35 cellular contexts compared by ENCODE assay signal in the genomic region with DNA sequence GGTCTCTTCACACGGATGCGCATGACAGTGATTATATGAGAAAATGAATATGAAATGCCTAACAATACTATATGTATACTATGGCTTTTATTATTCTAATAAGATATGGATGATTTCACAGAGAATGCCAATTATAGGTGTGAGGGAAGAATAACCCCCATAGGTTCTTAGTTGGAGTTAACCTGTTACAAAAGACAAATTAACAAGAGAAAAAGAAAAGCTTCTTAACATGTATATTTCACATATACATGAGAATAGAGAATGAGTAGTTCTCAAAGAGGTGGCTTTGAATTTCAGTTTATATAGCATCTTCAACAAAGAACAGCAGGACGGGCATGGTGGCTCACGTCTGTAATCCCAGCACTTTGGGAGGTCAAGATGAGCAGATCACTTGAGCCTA. TPM values are rescaled to one million over a fixed set of nuclear protein-coding genes. Genes with fewer than 3 reads are reported as not detected.
"Had no signal": no experiment of that assay in that cellular context is flagged by ENCODE, and none has a peak within 500 bp of the region (broad histone marks: within the 10 kb centered on the region; RNA-seq: fewer than 3 reads in every experiment).

No MANE protein-coding gene starts in this region.

- H3K9me3 Mint-ChIP-seq: naive thymus-derived CD4-positive, alpha-beta T cell had no signal

- H3K4me1 Mint-ChIP-seq: nephron had no signal

- H3K4me3 ChIP-seq: colonic mucosa, gastrocnemius medialis, lung, prostate gland, right atrium auricular region, smooth muscle cell, stomach, thyroid gland had no signal

- H3K4me3 Mint-ChIP-seq: dendritic cell treated with granulocyte-macrophage colony-stimulating factor and Interleukin-4, amounts not matched to agents 40 ng/mL and 50 ng/mL, for 4 days; endodermal cell; naive thymus-derived CD4-positive, alpha-beta T cell; nephron; type B pancreatic cell had no signal

- H3K36me3 ChIP-seq: colonic mucosa, gastrocnemius medialis, prostate gland, right atrium auricular region, stomach, thyroid gland had no signal

- H3K4me1 ChIP-seq: colonic mucosa, gastrocnemius medialis, prostate gland, right atrium auricular region, thyroid gland had no signal

- ATAC-seq: esophagus mucosa; gastrocnemius medialis; left lobe of liver; naive thymus-derived CD4-positive, alpha-beta T cell; sciatic nerve had no signal

- H3K27me3 ChIP-seq: gastrocnemius medialis, right atrium auricular region, thyroid gland had no signal

- DNase-seq: colonic mucosa; effector CD8-positive, alpha-beta T cell; endodermal cell; foreskin fibroblast; gastrocnemius medialis; head of caudate nucleus; kidney; mesenchymal stem cell; midbrain; naive thymus-derived CD4-positive, alpha-beta T cell; nucleus accumbens; stimulated activated CD4-positive, alpha-beta T cell treated with anti-CD3 and anti-CD28 coated beads, Interleukin-12 subunit alpha, Interleukin-12 subunit beta, amount 100 ng/mL, for 4 hours; stimulated activated CD4-positive, alpha-beta T cell treated with anti-CD3 and anti-CD28 coated beads, Interleukin-1b, Interleukin-23, amount 100 ng/mL, for 48 hours; stimulated activated CD4-positive, alpha-beta T cell treated with anti-CD3 and anti-CD28 coated beads, Interleukin-4, amount 100 ng/mL, for 1 hour; stimulated activated CD8-positive, alpha-beta memory T cell treated with anti-CD3 and anti-CD28 coated beads, Interleukin-4, amount 100 ng/mL, for 48 hours; stimulated activated naive CD4-positive, alpha-beta T cell; stomach; thyroid gland had no signal

- H3K27ac Mint-ChIP-seq: dendritic cell treated with granulocyte-macrophage colony-stimulating factor and Interleukin-4, amounts not matched to agents 40 ng/mL and 50 ng/mL, for 4 days; endodermal cell; naive thymus-derived CD4-positive, alpha-beta T cell; nephron; type B pancreatic cell had no signal

- H3K9me3 ChIP-seq: colonic mucosa, gastrocnemius medialis, prostate gland, right atrium auricular region, stomach, thyroid gland had no signal

- H3K27ac ChIP-seq: colonic mucosa, epithelial cell of prostate, gastrocnemius medialis, prostate gland, right atrium auricular region, stomach, thyroid gland had no signal

- H3K4me2 ChIP-seq: smooth muscle cell had no signal

- H3K36me3 Mint-ChIP-seq: type B pancreatic cell had no signal

RNA-seq across cellular contexts. Expression of a gene that starts 24.0 kb away (rescaled TPM):
- total RNA-seq: colonic mucosa; endodermal cell; esophagus mucosa; gastrocnemius medialis; glomerular endothelial cell; kidney; left lobe of liver; liver; lung; mucosa of gallbladder; naive thymus-derived CD4-positive, alpha-beta T cell; osteocyte; right atrium auricular region; sciatic nerve; smooth muscle cell; stomach; subcutaneous adipose tissue; temporal lobe had no signal
- polyA plus RNA-seq: liver; lung; naive thymus-derived CD4-positive, alpha-beta T cell; smooth muscle cell; stomach had no signal
